Comparison of ENCODE assay signal across 17 cellular contexts in genomic region chr2:147356157-147356556, GRCh38.
DNase-seq lines count a peak whose midpoint lies in the region; ATAC-seq and TF ChIP-seq lines count a peak whose summit lies in the region.
"Had no signal": no experiment of that assay in that cellular context is flagged by ENCODE, and none has a peak within 500 bp of the region (broad histone marks: within the 10 kb centered on the region; RNA-seq: fewer than 3 reads in every experiment).

No MANE protein-coding gene starts in this region.

- DNase-seq in activated naive CD8-positive, alpha-beta T cell treated with anti-CD3 and anti-CD28 coated beads, Interleukin-2, amount 10 ng/mL, durations not matched to agents 7 days and 5 days, result no peak
- DNase-seq in activated naive CD8-positive, alpha-beta T cell treated with anti-CD3 and anti-CD28 coated beads for 36 hours, result no peak
- DNase-seq in PC-3 (no peak), NCI-H774 (lab: John Stamatoyannopoulos, UW) (no peak)
- DNase-seq in central memory CD4-positive, alpha-beta T cell, result peak; percentile 0
- DNase-seq in stimulated activated effector memory CD8-positive, alpha-beta T cell treated with anti-CD3 and anti-CD28 coated beads, Interleukin-12 subunit alpha, Interleukin-12 subunit beta, amount 100 ng/mL, for 72 hours (ENCODE audit: low spot score in 2 of 2), result no peak
- DNase-seq: 8988T, DMS79 treated with DMSO at 0.1 percent for 48 hours, HCEC 1CT, MG63, NCI-H1092 treated with DMSO at 0.1 percent for 48 hours, NCI-H510A treated with DMSO at 0.1 percent for 48 hours, SHP77 treated with DMSO at 0.1 percent for 48 hours had no signal

- no peaks in the 10 kb centered on the region for H3F3A ChIP-seq in PC-3 (ENCODE audit: low read length, unreplicated experiment)

- no peaks in the 10 kb centered on the region for H3K36me3 Mint-ChIP-seq in activated naive CD8-positive, alpha-beta T cell treated with anti-CD3 and anti-CD28 coated beads, Interleukin-2, amount 10 ng/mL, durations not matched to agents 7 days and 5 days
- H3K36me3 Mint-ChIP-seq in activated naive CD8-positive, alpha-beta T cell treated with anti-CD3 and anti-CD28 coated beads for 36 hours, result no peaks in the 10 kb centered on the region
- H3K36me3 Mint-ChIP-seq in stimulated activated effector memory CD8-positive, alpha-beta T cell treated with anti-CD3 and anti-CD28 coated beads, Interleukin-12 subunit alpha, Interleukin-12 subunit beta, amount 100 ng/mL, for 72 hours, result no peaks in the 10 kb centered on the region
- H3K36me3 Mint-ChIP-seq: CD8-positive, alpha-beta T cell had no signal

- no peak overlapping the region for H3K4me3 Mint-ChIP-seq in activated naive CD8-positive, alpha-beta T cell treated with anti-CD3 and anti-CD28 coated beads, Interleukin-2, amount 10 ng/mL, durations not matched to agents 7 days and 5 days
- no peak overlapping the region for H3K4me3 Mint-ChIP-seq in activated naive CD8-positive, alpha-beta T cell treated with anti-CD3 and anti-CD28 coated beads for 36 hours
- no peak overlapping the region for H3K4me3 Mint-ChIP-seq in stimulated activated effector memory CD8-positive, alpha-beta T cell treated with anti-CD3 and anti-CD28 coated beads, Interleukin-12 subunit alpha, Interleukin-12 subunit beta, amount 100 ng/mL, for 72 hours
- H3K4me3 Mint-ChIP-seq: CD8-positive, alpha-beta T cell had no signal

- H3K4me3 ChIP-seq in PC-3 (ENCODE audit: low read length), result no peak overlapping the region
- H3K4me3 ChIP-seq: MG63 had no signal

- H3K9me3 Mint-ChIP-seq in activated naive CD8-positive, alpha-beta T cell treated with anti-CD3 and anti-CD28 coated beads, Interleukin-2, amount 10 ng/mL, durations not matched to agents 7 days and 5 days, result peaks cover 4% of the 10 kb centered on the region
- no peaks in the 10 kb centered on the region for H3K9me3 Mint-ChIP-seq in activated naive CD8-positive, alpha-beta T cell treated with anti-CD3 and anti-CD28 coated beads for 36 hours
- no peaks in the 10 kb centered on the region for H3K9me3 Mint-ChIP-seq in stimulated activated effector memory CD8-positive, alpha-beta T cell treated with anti-CD3 and anti-CD28 coated beads, Interleukin-12 subunit alpha, Interleukin-12 subunit beta, amount 100 ng/mL, for 72 hours
- H3K9me3 Mint-ChIP-seq: CD8-positive, alpha-beta T cell had no signal

- CTCF ChIA-PET in PC-3 (lab: Charles Lee), result no interaction called here

- peaks cover 11% of the 10 kb centered on the region for H3K27me3 Mint-ChIP-seq in activated naive CD8-positive, alpha-beta T cell treated with anti-CD3 and anti-CD28 coated beads, Interleukin-2, amount 10 ng/mL, durations not matched to agents 7 days and 5 days
- no peaks in the 10 kb centered on the region for H3K27me3 Mint-ChIP-seq in activated naive CD8-positive, alpha-beta T cell treated with anti-CD3 and anti-CD28 coated beads for 36 hours

- H3K27ac Mint-ChIP-seq in activated naive CD8-positive, alpha-beta T cell treated with anti-CD3 and anti-CD28 coated beads, Interleukin-2, amount 10 ng/mL, durations not matched to agents 7 days and 5 days, result no peak overlapping the region
- H3K27ac Mint-ChIP-seq in activated naive CD8-positive, alpha-beta T cell treated with anti-CD3 and anti-CD28 coated beads for 36 hours, result no peak overlapping the region
- no peak overlapping the region for H3K27ac Mint-ChIP-seq in stimulated activated effector memory CD8-positive, alpha-beta T cell treated with anti-CD3 and anti-CD28 coated beads, Interleukin-12 subunit alpha, Interleukin-12 subunit beta, amount 100 ng/mL, for 72 hours
- H3K27ac Mint-ChIP-seq: CD8-positive, alpha-beta T cell had no signal

- H3K27me3 ChIP-seq in PC-3 (ENCODE audit: low read length), result no peaks in the 10 kb centered on the region
- H3K27me3 ChIP-seq: MG63 had no signal

- peak; percentile 47 for ATAC-seq in activated naive CD8-positive, alpha-beta T cell treated with anti-CD3 and anti-CD28 coated beads, Interleukin-2, amount 10 ng/mL, durations not matched to agents 7 days and 5 days (ENCODE audit: low read depth)
- ATAC-seq in PC-3, result no peak
- ATAC-seq in stimulated activated effector memory CD8-positive, alpha-beta T cell treated with anti-CD3 and anti-CD28 coated beads, Interleukin-12 subunit alpha, Interleukin-12 subunit beta, amount 100 ng/mL, for 72 hours, result peak; percentile 55
- ATAC-seq in HG03039 (IDR thresholded peaks at IDR 0.05; ENCODE audit: unreplicated experiment), result no peak
- no peak for ATAC-seq in HG03439 (IDR thresholded peaks at IDR 0.05; ENCODE audit: unreplicated experiment)
- ATAC-seq: CD8-positive, alpha-beta T cell had no signal

- H3K27ac ChIP-seq in PC-3 (ENCODE audit: low read length), result no peak overlapping the region
- H3K27ac ChIP-seq: KMS-11 had no signal

- no peak for TF ChIP-seq CTCF in PC-3 (conservative IDR thresholded peaks at IDR 0.05; ENCODE audit: low read depth, low read length)

- no peaks in the 10 kb centered on the region for H3K9me2 ChIP-seq in PC-3 (replicated peaks; ENCODE audit: low read length)

- H3K4me2 ChIP-seq in PC-3 (ENCODE audit: low read length), result peak overlapping the region; percentile 57
- H3K4me2 ChIP-seq: KMS-11 had no signal

- POLR2A ChIA-PET in activated naive CD8-positive, alpha-beta T cell treated with anti-CD3 and anti-CD28 coated beads, Interleukin-2, amount 10 ng/mL, durations not matched to agents 7 days and 5 days (lab: Charles Lee), result no interaction called here
- POLR2A ChIA-PET in PC-3 (lab: Charles Lee; ENCODE audit: unreplicated experiment), result no interaction called here

- no peaks in the 10 kb centered on the region for H3K79me2 ChIP-seq in PC-3 (ENCODE audit: low read length)

- H3K36me3 ChIP-seq in PC-3 (ENCODE audit: low read depth, low read length), result no peaks in the 10 kb centered on the region
- H3K36me3 ChIP-seq: MG63 had no signal

- intact Hi-C loops in PC-3 (cut with micrococcal nuclease), result no loop called here

- H3K9me3 ChIP-seq in PC-3 (ENCODE audit: low read length), result no peaks in the 10 kb centered on the region
- H3K9me3 ChIP-seq: MG63 had no signal

- peaks cover 7% of the 10 kb centered on the region; the same call in 1 of the 2 replicates for H3K4me1 ChIP-seq in PC-3 (ENCODE audit: insufficient read depth, low read length)

- no peak overlapping the region for H3K9ac ChIP-seq in PC-3 (ENCODE audit: low read length)
- H3K9ac ChIP-seq: KMS-11 had no signal

- H2AFZ ChIP-seq in PC-3 (ENCODE audit: low read length), result peak overlapping the region; percentile 60

- no TSS peak for BruUV-seq in PC-3 (replicated peaks; lab: Mats Ljungman, UMichigan)

- H4K20me1 ChIP-seq in PC-3 (ENCODE audit: low read length), result no peaks in the 10 kb centered on the region

- H3K4me1 Mint-ChIP-seq in activated naive CD8-positive, alpha-beta T cell treated with anti-CD3 and anti-CD28 coated beads, Interleukin-2, amount 10 ng/mL, durations not matched to agents 7 days and 5 days, result no peaks in the 10 kb centered on the region
- H3K4me1 Mint-ChIP-seq in activated naive CD8-positive, alpha-beta T cell treated with anti-CD3 and anti-CD28 coated beads for 36 hours, result no peaks in the 10 kb centered on the region
- H3K4me1 Mint-ChIP-seq in stimulated activated effector memory CD8-positive, alpha-beta T cell treated with anti-CD3 and anti-CD28 coated beads, Interleukin-12 subunit alpha, Interleukin-12 subunit beta, amount 100 ng/mL, for 72 hours, result no peaks in the 10 kb centered on the region

Comparison
In these comparisons a context has a peak if more than half of its experiments do, and no peak if none do; other contexts are left out.
1. ATAC-seq: peak in activated naive CD8-positive, alpha-beta T cell treated with anti-CD3 and anti-CD28 coated beads, Interleukin-2, amount 10 ng/mL, durations not matched to agents 7 days and 5 days (single experiment) and stimulated activated effector memory CD8-positive, alpha-beta T cell treated with anti-CD3 and anti-CD28 coated beads, Interleukin-12 subunit alpha, Interleukin-12 subunit beta, amount 100 ng/mL, for 72 hours (single experiment); none in PC-3 (single experiment), HG03039 (single experiment) and HG03439 (single experiment).